In genomic region chr10:95742529-95742884, GRCh38 we compare ENCODE assay signal across 11 cellular contexts. TPM values are rescaled to one million over a fixed set of nuclear protein-coding genes. Genes with fewer than 3 reads are reported as not detected.
A peak's percentile ranks its signal among the peaks of the same experiment; 100 is the strongest.
DNase-seq lines count a peak whose midpoint lies in the region; ATAC-seq and TF ChIP-seq lines count a peak whose summit lies in the region.
"Had no signal": no experiment of that assay in that cellular context is flagged by ENCODE, and none has a peak within 500 bp of the region (broad histone marks: within the 10 kb centered on the region; RNA-seq: fewer than 3 reads in every experiment).

No MANE protein-coding gene starts in this region.

- peaks cover 29% of the 10 kb centered on the region for H3K4me1 Mint-ChIP-seq in CD14-positive monocyte
- peaks cover 30% of the 10 kb centered on the region for H3K4me1 Mint-ChIP-seq in activated T-helper 1 cell treated with anti-CD3 and anti-CD28 coated beads, Interleukin-12 subunit alpha, Interleukin-12 subunit beta, Interleukin-2, Interleukin-4 antibody, amounts not matched to agents 30 ng/mL and 10 ng/mL and 1 ng/mL, durations not matched to agents 14 hours and 24 hours and 36 hours (ENCODE audit: low read depth)

- H3K4me3 Mint-ChIP-seq in CD14-positive monocyte, result peak overlapping the region in 1 of 2 donors; percentile 65
- peak overlapping the region; percentile 20 for H3K4me3 Mint-ChIP-seq in activated T-helper 1 cell treated with anti-CD3 and anti-CD28 coated beads, Interleukin-12 subunit alpha, Interleukin-12 subunit beta, Interleukin-2, Interleukin-4 antibody, amounts not matched to agents 30 ng/mL and 10 ng/mL and 1 ng/mL, durations not matched to agents 14 hours and 24 hours and 36 hours

- H3K4me1 ChIP-seq in lower lobe of right lung, result peaks cover 24% of the 10 kb centered on the region

- no peaks in the 10 kb centered on the region for H3K9me3 ChIP-seq in lower lobe of right lung
- H3K9me3 ChIP-seq: gastroesophageal sphincter had no signal

- intact Hi-C loops in CD14-positive monocyte (cut with micrococcal nuclease) (no loop called here), lower lobe of right lung (cut with DNase I) (no loop called here)
- intact Hi-C loops in activated T-helper 1 cell treated with anti-CD3 and anti-CD28 coated beads, Interleukin-12 subunit alpha, Interleukin-12 subunit beta, Interleukin-2, Interleukin-4 antibody, amounts not matched to agents 30 ng/mL and 10 ng/mL and 1 ng/mL, durations not matched to agents 14 hours and 24 hours and 36 hours (cut with micrococcal nuclease), result loop anchor here (2.0 kb wide), 1 partner anchor 14 kb away; the partner anchor contains the start of gene ENTPD1

- H3K27me3 ChIP-seq in lower lobe of right lung (ENCODE audit: low read depth), result no peaks in the 10 kb centered on the region
- H3K27me3 ChIP-seq: gastroesophageal sphincter had no signal

- TF ChIP-seq CTCF in CD14-positive monocyte (IDR thresholded peaks at IDR 0.05) (no peak), lower lobe of right lung (IDR thresholded peaks at IDR 0.05) (no peak)

- ATAC-seq in GM21825 (IDR thresholded peaks at IDR 0.05; ENCODE audit: unreplicated experiment) (peak; percentile 14), lower lobe of right lung (peak in 1 of 2 donors; percentile 44)

- peak overlapping the region; percentile 16 to 90 (median 76) for H3K27ac Mint-ChIP-seq in CD14-positive monocyte
- no peak overlapping the region for H3K27ac Mint-ChIP-seq in activated T-helper 1 cell treated with anti-CD3 and anti-CD28 coated beads, Interleukin-12 subunit alpha, Interleukin-12 subunit beta, Interleukin-2, Interleukin-4 antibody, amounts not matched to agents 30 ng/mL and 10 ng/mL and 1 ng/mL, durations not matched to agents 14 hours and 24 hours and 36 hours

- peak overlapping the region; percentile 72 for H3K27ac ChIP-seq in lower lobe of right lung

- H3K27me3 Mint-ChIP-seq in CD14-positive monocyte (ENCODE audit: low read depth in 3 of 3), result peaks cover 0 to 1% (median 0%) of the 10 kb centered on the region in 3 donors
- H3K27me3 Mint-ChIP-seq in activated T-helper 1 cell treated with anti-CD3 and anti-CD28 coated beads, Interleukin-12 subunit alpha, Interleukin-12 subunit beta, Interleukin-2, Interleukin-4 antibody, amounts not matched to agents 30 ng/mL and 10 ng/mL and 1 ng/mL, durations not matched to agents 14 hours and 24 hours and 36 hours (ENCODE audit: insufficient read depth), result peaks cover 6% of the 10 kb centered on the region

- peaks cover 0 to 14% (median 3%) of the 10 kb centered on the region in 7 donors for H3K9me3 Mint-ChIP-seq in CD14-positive monocyte
- peaks cover 11% of the 10 kb centered on the region for H3K9me3 Mint-ChIP-seq in activated T-helper 1 cell treated with anti-CD3 and anti-CD28 coated beads, Interleukin-12 subunit alpha, Interleukin-12 subunit beta, Interleukin-2, Interleukin-4 antibody, amounts not matched to agents 30 ng/mL and 10 ng/mL and 1 ng/mL, durations not matched to agents 14 hours and 24 hours and 36 hours

- no peak overlapping the region for H3K4me3 ChIP-seq in lower lobe of right lung
- H3K4me3 ChIP-seq: gastroesophageal sphincter had no signal

- no peak for DNase-seq in CD14-positive monocyte (ENCODE audit: low spot score)
- no peak for DNase-seq in activated T-helper 1 cell treated with anti-CD3 and anti-CD28 coated beads, Interleukin-12 subunit alpha, Interleukin-12 subunit beta, Interleukin-2, Interleukin-4 antibody, amounts not matched to agents 30 ng/mL and 10 ng/mL and 1 ng/mL, durations not matched to agents 14 hours and 24 hours and 36 hours (ENCODE audit: low spot score)
- no peak for DNase-seq in lower lobe of right lung
- DNase-seq in medulla oblongata (ENCODE audit: extremely low spot score), result no peak
- no peak for DNase-seq in NCI-H128 (lab: John Stamatoyannopoulos, UW; ENCODE audit: unreplicated experiment)
- no peak for DNase-seq in activated CD8-positive, alpha-beta memory T cell treated with anti-CD3 and anti-CD28 coated beads, Interleukin-2, amount 50 U/mL, for 48 hours
- no peak for DNase-seq in SIG-M5 (lab: John Stamatoyannopoulos, UW)
- DNase-seq: stimulated activated CD4-positive, alpha-beta T cell treated with anti-CD3 and anti-CD28 coated beads, Interleukin-4, amount 100 ng/mL, for 24 hours had no signal

- no peaks in the 10 kb centered on the region for H3K36me3 ChIP-seq in lower lobe of right lung
- H3K36me3 ChIP-seq: gastroesophageal sphincter had no signal

- peaks cover 12 to 25% of the 10 kb centered on the region in 2 donors for H3K36me3 Mint-ChIP-seq in CD14-positive monocyte
- peaks cover 9% of the 10 kb centered on the region for H3K36me3 Mint-ChIP-seq in activated T-helper 1 cell treated with anti-CD3 and anti-CD28 coated beads, Interleukin-12 subunit alpha, Interleukin-12 subunit beta, Interleukin-2, Interleukin-4 antibody, amounts not matched to agents 30 ng/mL and 10 ng/mL and 1 ng/mL, durations not matched to agents 14 hours and 24 hours and 36 hours (ENCODE audit: low read depth)

RNA-seq across cellular contexts. Expression of gene ENTPD1, which starts 13.5 kb away (rescaled TPM):
- polyA plus RNA-seq in CD14-positive monocyte, result 10 to 100 TPM; 70.4 to 71.1 TPM
- 25.8 and 26.3 TPM in 2 replicates for total RNA-seq in activated T-helper 1 cell treated with anti-CD3 and anti-CD28 coated beads, Interleukin-12 subunit alpha, Interleukin-12 subunit beta, Interleukin-2, Interleukin-4 antibody, amounts not matched to agents 30 ng/mL and 10 ng/mL and 1 ng/mL, durations not matched to agents 14 hours and 24 hours and 36 hours
- 34.5 TPM for total RNA-seq in lower lobe of right lung
- total RNA-seq: NCI-H460 had no signal

RNA-seq across cellular contexts. Expression of gene TCTN3, which starts 48.8 kb away (rescaled TPM):
- 10 to 100 TPM; 14.4 to 23.1 TPM for polyA plus RNA-seq in CD14-positive monocyte
- 56.3 and 58.0 TPM in 2 replicates for total RNA-seq in activated T-helper 1 cell treated with anti-CD3 and anti-CD28 coated beads, Interleukin-12 subunit alpha, Interleukin-12 subunit beta, Interleukin-2, Interleukin-4 antibody, amounts not matched to agents 30 ng/mL and 10 ng/mL and 1 ng/mL, durations not matched to agents 14 hours and 24 hours and 36 hours
- total RNA-seq in lower lobe of right lung, result 26.4 TPM
